In the genomic region with DNA sequence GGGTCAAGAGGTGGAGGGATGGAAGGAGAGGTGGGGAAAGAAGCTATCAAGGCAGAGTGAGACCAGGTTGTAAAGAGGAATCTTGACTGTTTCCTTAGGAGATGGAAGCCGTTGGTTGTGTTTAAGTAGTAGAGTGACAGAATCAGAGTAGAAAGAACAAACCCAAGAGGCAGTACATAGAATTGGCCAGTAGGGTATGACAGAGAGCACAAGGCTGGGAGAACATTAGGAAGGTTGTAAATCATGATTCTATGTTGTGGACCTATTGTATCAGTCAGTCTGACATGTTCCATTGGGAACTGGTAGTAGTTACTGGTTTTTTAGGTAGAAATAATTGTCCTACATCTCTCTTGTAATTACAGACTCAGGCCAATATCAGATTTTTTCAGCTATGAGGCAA, we compare ENCODE assay signal across 8 cellular contexts.
DNase-seq lines count a peak whose midpoint lies in the region; ATAC-seq and TF ChIP-seq lines count a peak whose summit lies in the region.

No MANE protein-coding gene starts in this region.

- H3K4me1 Mint-ChIP-seq in effector memory CD8-positive, alpha-beta T cell (ENCODE audit: low read depth in 2 of 2), result no peaks in the 10 kb centered on the region
- H3K4me1 Mint-ChIP-seq in activated CD8-positive, alpha-beta memory T cell treated with anti-CD3 and anti-CD28 coated beads, Interleukin-2, amount 10 ng/mL, durations not matched to agents 7 days and 5 days, result no peaks in the 10 kb centered on the region

- H3K27me3 Mint-ChIP-seq in effector memory CD8-positive, alpha-beta T cell, result peaks cover 10 to 27% of the 10 kb centered on the region in 2 donors
- H3K27me3 Mint-ChIP-seq in activated CD8-positive, alpha-beta memory T cell treated with anti-CD3 and anti-CD28 coated beads, Interleukin-2, amount 10 ng/mL, durations not matched to agents 7 days and 5 days, result no peaks in the 10 kb centered on the region

- H4K12ac ChIP-seq in trophoblast cell (ENCODE audit: low read depth, low read length), result no peak overlapping the region

- H3K27ac ChIP-seq in HEK293 (ENCODE audit: extremely low read depth, low read depth, low read length) (no peak overlapping the region), trophoblast cell (ENCODE audit: low read depth, low read length) (peak overlapping the region; percentile 6)

- TF ChIP-seq CTCF in GM12875 (IDR thresholded peaks at IDR 0.05; ENCODE audit: borderline replicate concordance, insufficient read depth, low read depth, low read length) (peak; percentile 85), HEK293 (tag by site-specific recombination; IDR thresholded peaks at IDR 0.05) (no peak; the same call in 1 of the 2 replicates)

- no peak overlapping the region for H2AFZ ChIP-seq in trophoblast cell (ENCODE audit: insufficient read depth, low read length, poor library complexity)

- no peak overlapping the region for H3K18ac ChIP-seq in trophoblast cell (ENCODE audit: low read length)

- H2BK12ac ChIP-seq in trophoblast cell (ENCODE audit: low read length), result peak overlapping the region; percentile 44

- H2BK120ac ChIP-seq in trophoblast cell (ENCODE audit: insufficient read depth, low read length, poor library complexity), result no peak overlapping the region

- ATAC-seq in effector memory CD8-positive, alpha-beta T cell (replicated peaks), result no peak
- no peak for ATAC-seq in activated CD8-positive, alpha-beta memory T cell treated with anti-CD3 and anti-CD28 coated beads, Interleukin-2, amount 10 ng/mL, durations not matched to agents 7 days and 5 days

- peaks cover 44% of the 10 kb centered on the region for H3K79me1 ChIP-seq in trophoblast cell (ENCODE audit: low read length)

- no peak overlapping the region for H3K9ac ChIP-seq in trophoblast cell (ENCODE audit: low read length)

- H3K79me2 ChIP-seq in trophoblast cell (ENCODE audit: control insufficient read depth, insufficient read depth, low read length, poor library complexity), result peaks cover 4% of the 10 kb centered on the region

- no peak overlapping the region for H2BK5ac ChIP-seq in trophoblast cell (ENCODE audit: low read depth, low read length, poor library complexity)

- no peak overlapping the region for H4K8ac ChIP-seq in trophoblast cell (ENCODE audit: low read depth, low read length)

- H3K27ac Mint-ChIP-seq in effector memory CD8-positive, alpha-beta T cell, result no peak overlapping the region
- no peak overlapping the region for H3K27ac Mint-ChIP-seq in activated CD8-positive, alpha-beta memory T cell treated with anti-CD3 and anti-CD28 coated beads, Interleukin-2, amount 10 ng/mL, durations not matched to agents 7 days and 5 days

- no peak overlapping the region for H3K4me2 ChIP-seq in trophoblast cell (ENCODE audit: low read length)

- H3K27me3 ChIP-seq in trophoblast cell (ENCODE audit: insufficient read depth, low read length), result no peaks in the 10 kb centered on the region

- CTCF ChIA-PET in HEK293 (lab: Yijun Ruan, JAX), result interaction anchor here (0.5 to 1.3 kb wide), 10 partner anchors 9 to 628 kb away, joined by 3 to 7 read pairs (median 3); no protein-coding TSS in a partner anchor
- CTCF ChIA-PET in activated CD8-positive, alpha-beta memory T cell treated with anti-CD3 and anti-CD28 coated beads, Interleukin-2, amount 10 ng/mL, durations not matched to agents 7 days and 5 days (lab: Charles Lee), result no interaction called here

- no peak overlapping the region for H3K4ac ChIP-seq in trophoblast cell (ENCODE audit: low read depth, low read length)

- H3K9me3 Mint-ChIP-seq in effector memory CD8-positive, alpha-beta T cell, result peaks cover 0 to 2% of the 10 kb centered on the region in 2 donors
- no peaks in the 10 kb centered on the region for H3K9me3 Mint-ChIP-seq in activated CD8-positive, alpha-beta memory T cell treated with anti-CD3 and anti-CD28 coated beads, Interleukin-2, amount 10 ng/mL, durations not matched to agents 7 days and 5 days (ENCODE audit: low read depth)

- peak overlapping the region; percentile 46 for H3K14ac ChIP-seq in trophoblast cell (ENCODE audit: low read length)

- no peak overlapping the region for H3K4me3 ChIP-seq in GM12875 (ENCODE audit: low read depth, low read length)
- no peak overlapping the region for H3K4me3 ChIP-seq in HEK293 (ENCODE audit: low read depth, low read length)
- H3K4me3 ChIP-seq in trophoblast cell (ENCODE audit: low read depth, low read length), result no peak overlapping the region

- H4K91ac ChIP-seq in trophoblast cell (ENCODE audit: low read depth, low read length), result peak overlapping the region; percentile 72

- H3K4me3 Mint-ChIP-seq in effector memory CD8-positive, alpha-beta T cell, result no peak overlapping the region
- H3K4me3 Mint-ChIP-seq in activated CD8-positive, alpha-beta memory T cell treated with anti-CD3 and anti-CD28 coated beads, Interleukin-2, amount 10 ng/mL, durations not matched to agents 7 days and 5 days, result no peak overlapping the region

- peaks cover 5% of the 10 kb centered on the region; the same call in 1 of the 2 replicates for H3K4me1 ChIP-seq in HEK293 (ENCODE audit: control insufficient read depth, insufficient read depth, low read length)
- H3K4me1 ChIP-seq in trophoblast cell (ENCODE audit: control insufficient read depth in 1 of 2, insufficient read depth in 2 of 2, low read length in 2 of 2), result peaks cover 5 to 6% of the 10 kb centered on the region in 2 experiments

- H3K9me3 ChIP-seq in HEK293 (ENCODE audit: control insufficient read depth, insufficient read depth, low read depth, low read length) (no peaks in the 10 kb centered on the region), trophoblast cell (ENCODE audit: insufficient read depth, low read depth, low read length) (no peaks in the 10 kb centered on the region)

- no peaks in the 10 kb centered on the region for H3K36me3 Mint-ChIP-seq in effector memory CD8-positive, alpha-beta T cell (ENCODE audit: insufficient read depth)
- no peaks in the 10 kb centered on the region for H3K36me3 Mint-ChIP-seq in activated CD8-positive, alpha-beta memory T cell treated with anti-CD3 and anti-CD28 coated beads, Interleukin-2, amount 10 ng/mL, durations not matched to agents 7 days and 5 days

- H2AK5ac ChIP-seq in trophoblast cell (ENCODE audit: low read length), result no peak overlapping the region

- no peak overlapping the region for H3K23ac ChIP-seq in trophoblast cell (ENCODE audit: low read length)

- peak; percentile 64 for DNase-seq in NCI-H2029 treated with DMSO at 0.1 percent for 48 hours (lab: John Stamatoyannopoulos, UW)
- DNase-seq in dermis blood vessel endothelial cell, result peak; percentile 70
- DNase-seq in trophoblast cell, result peak; percentile 35 to 70
- DNase-seq in effector memory CD8-positive, alpha-beta T cell, result no peak
- no peak for DNase-seq in activated CD8-positive, alpha-beta memory T cell treated with anti-CD3 and anti-CD28 coated beads, Interleukin-2, amount 10 ng/mL, durations not matched to agents 7 days and 5 days
- DNase-seq in cerebellum (ENCODE audit: low spot score), result no peak

- POLR2A ChIA-PET in HEK293 (lab: Yijun Ruan, JAX), result no interaction called here

- H3K36me3 ChIP-seq in HEK293 (ENCODE audit: control insufficient read depth in 2 of 2, insufficient read depth in 1 of 2, low read length in 2 of 2) (no peaks in the 10 kb centered on the region), trophoblast cell (ENCODE audit: control insufficient read depth in 1 of 2, insufficient read depth in 2 of 2, low read length in 2 of 2) (no peaks in the 10 kb centered on the region)

- no CpG with 5 or more reads among the region's 1 CpG for WGBS in trophoblast cell (ENCODE audit: extremely low coverage, insufficient coverage, insufficient read length)

TF ChIP-seq in HEK293, 187 proteins besides CTCF, POLR2A, EP300 and RAD21:
- no peak for TF ChIP-seq ZFP37 (tag by site-specific recombination; IDR thresholded peaks at IDR 0.05)
- TF ChIP-seq, protein P1, sequence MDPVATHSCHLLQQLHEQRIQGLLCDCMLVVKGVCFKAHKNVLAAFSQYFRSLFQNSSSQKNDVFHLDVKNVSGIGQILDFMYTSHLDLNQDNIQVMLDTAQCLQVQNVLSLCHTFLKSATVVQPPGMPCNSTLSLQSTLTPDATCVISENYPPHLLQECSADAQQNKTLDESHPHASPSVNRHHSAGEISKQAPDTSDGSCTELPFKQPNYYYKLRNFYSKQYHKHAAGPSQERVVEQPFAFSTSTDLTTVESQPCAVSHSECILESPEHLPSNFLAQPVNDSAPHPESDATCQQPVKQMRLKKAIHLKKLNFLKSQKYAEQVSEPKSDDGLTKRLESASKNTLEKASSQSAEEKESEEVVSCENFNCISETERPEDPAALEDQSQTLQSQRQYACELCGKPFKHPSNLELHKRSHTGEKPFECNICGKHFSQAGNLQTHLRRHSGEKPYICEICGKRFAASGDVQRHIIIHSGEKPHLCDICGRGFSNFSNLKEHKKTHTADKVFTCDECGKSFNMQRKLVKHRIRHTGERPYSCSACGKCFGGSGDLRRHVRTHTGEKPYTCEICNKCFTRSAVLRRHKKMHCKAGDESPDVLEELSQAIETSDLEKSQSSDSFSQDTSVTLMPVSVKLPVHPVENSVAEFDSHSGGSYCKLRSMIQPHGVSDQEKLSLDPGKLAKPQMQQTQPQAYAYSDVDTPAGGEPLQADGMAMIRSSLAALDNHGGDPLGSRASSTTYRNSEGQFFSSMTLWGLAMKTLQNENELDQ (tag by site-specific recombination; IDR thresholded peaks at IDR 0.05; ENCODE audit: low read depth), result no peak
- no peak for TF ChIP-seq ZNF549 (tag by site-specific recombination; IDR thresholded peaks at IDR 0.05)
- TF ChIP-seq ZNF654 (tag by site-specific recombination; IDR thresholded peaks at IDR 0.05; ENCODE audit: low read depth), result peak; percentile 37

Comparison
In these comparisons a context has a peak if more than half of its experiments do, and no peak if none do; other contexts are left out.
1. DNase-seq: peak in NCI-H2029 treated with DMSO at 0.1 percent for 48 hours (single experiment), dermis blood vessel endothelial cell (single experiment) and trophoblast cell (2 of 2); none in effector memory CD8-positive, alpha-beta T cell (0 of 3), activated CD8-positive, alpha-beta memory T cell treated with anti-CD3 and anti-CD28 coated beads, Interleukin-2, amount 10 ng/mL, durations not matched to agents 7 days and 5 days (single experiment) and cerebellum (single experiment).